In genomic region chr19:10544242-10544752, GRCh38 we compare ENCODE assay signal across 8 cellular contexts. TPM values are rescaled to one million over a fixed set of nuclear protein-coding genes. Genes with fewer than 3 reads are reported as not detected.
DNase-seq lines count a peak whose midpoint lies in the region; ATAC-seq and TF ChIP-seq lines count a peak whose summit lies in the region.

No MANE protein-coding gene starts in this region.

- H3K27me3 ChIP-seq in Caco-2 (replicated peaks; ENCODE audit: control insufficient read depth, insufficient read depth, low read length) = no peaks in the 10 kb centered on the region

- BruUV-seq in Caco-2 (replicated peaks; lab: Mats Ljungman, UMichigan) = no TSS peak

- H3K4me3 ChIP-seq in Caco-2 (ENCODE audit: low read depth, low read length) (peak overlapping the region; percentile 78), foreskin fibroblast (ENCODE audit: low read depth in 1 of 2, low read length in 2 of 2) (peak overlapping the region; percentile 83 to 86)

- peaks cover 3% of the 10 kb centered on the region; the same call in 1 of the 2 replicates for H3K4me1 ChIP-seq in Caco-2

- no peaks in the 10 kb centered on the region for H3K4me1 Mint-ChIP-seq in Caco-2 (ENCODE audit: low read depth, unreplicated experiment)
- peaks cover 14% of the 10 kb centered on the region for H3K4me1 Mint-ChIP-seq in activated CD4-positive, alpha-beta memory T cell treated with anti-CD3 and anti-CD28 coated beads for 36 hours (ENCODE audit: low read depth)
- peaks cover 4% of the 10 kb centered on the region for H3K4me1 Mint-ChIP-seq in progenitor cell of endocrine pancreas (ENCODE audit: low read depth)

- H3K36me3 ChIP-seq in Caco-2 (ENCODE audit: control insufficient read depth, insufficient read depth, low read length) = no peaks in the 10 kb centered on the region; the same call in 1 of the 2 replicates

- H3K27me3 Mint-ChIP-seq in Caco-2 (ENCODE audit: insufficient read depth, unreplicated experiment) = no peaks in the 10 kb centered on the region
- H3K27me3 Mint-ChIP-seq in activated CD4-positive, alpha-beta memory T cell treated with anti-CD3 and anti-CD28 coated beads for 36 hours = peaks cover 4% of the 10 kb centered on the region
- no peaks in the 10 kb centered on the region for H3K27me3 Mint-ChIP-seq in progenitor cell of endocrine pancreas

- TF ChIP-seq CTCF in Caco-2 (IDR thresholded peaks at IDR 0.05; ENCODE audit: insufficient read depth in 1 of 2, low read depth in 1 of 2, low read length in 1 of 2, severe bottlenecking in 1 of 2, unreplicated experiment in 1 of 2) (no peak), foreskin fibroblast (IDR thresholded peaks at IDR 0.05; ENCODE audit: low read depth, low read length) (no peak), progenitor cell of endocrine pancreas (IDR thresholded peaks at IDR 0.05; ENCODE audit: unreplicated experiment) (no peak)

- H3K9me3 ChIP-seq in Caco-2 = no peaks in the 10 kb centered on the region

- intact Hi-C loops in Caco-2 (cut with micrococcal nuclease; ENCODE audit: unreplicated experiment) = loop anchor here (5.0 kb wide), 1 partner anchor 42 kb away; the partner anchor contains the start of gene KEAP1
- intact Hi-C loops in activated CD4-positive, alpha-beta memory T cell treated with anti-CD3 and anti-CD28 coated beads for 36 hours (cut with micrococcal nuclease) = loop anchor here (5.0 kb wide), 1 partner anchor 37 kb away; no protein-coding TSS in a partner anchor

- H3K27ac Mint-ChIP-seq in Caco-2 (ENCODE audit: unreplicated experiment) (peak overlapping the region; percentile 67), progenitor cell of endocrine pancreas (peak overlapping the region; percentile 77)
- H3K27ac Mint-ChIP-seq in activated CD4-positive, alpha-beta memory T cell treated with anti-CD3 and anti-CD28 coated beads for 36 hours = peak overlapping the region; percentile 84

- no peaks in the 10 kb centered on the region for H3K9me3 Mint-ChIP-seq in Caco-2 (ENCODE audit: unreplicated experiment)
- H3K9me3 Mint-ChIP-seq in activated CD4-positive, alpha-beta memory T cell treated with anti-CD3 and anti-CD28 coated beads for 36 hours = no peaks in the 10 kb centered on the region
- H3K9me3 Mint-ChIP-seq in progenitor cell of endocrine pancreas (ENCODE audit: low read depth) = no peaks in the 10 kb centered on the region

- peak; percentile 16 for ATAC-seq in HG02588 (IDR thresholded peaks at IDR 0.05; ENCODE audit: unreplicated experiment)
- ATAC-seq in HG02759 (IDR thresholded peaks at IDR 0.05; ENCODE audit: unreplicated experiment) = no peak
- no peak for ATAC-seq in HG03469 (IDR thresholded peaks at IDR 0.05; ENCODE audit: unreplicated experiment)

- CTCF ChIA-PET in Caco-2 (lab: Charles Lee) = interaction anchor here (0.7 kb wide), 1 partner anchor 11 kb away, joined by 4 read pairs; no protein-coding TSS in a partner anchor
- CTCF ChIA-PET in activated CD4-positive, alpha-beta memory T cell treated with anti-CD3 and anti-CD28 coated beads for 36 hours (lab: Charles Lee) = no interaction called here

- H3K4me3 Mint-ChIP-seq in Caco-2 (ENCODE audit: unreplicated experiment) (peak overlapping the region; percentile 78), progenitor cell of endocrine pancreas (ENCODE audit: low read depth) (peak overlapping the region; percentile 82)
- peak overlapping the region; percentile 88 for H3K4me3 Mint-ChIP-seq in activated CD4-positive, alpha-beta memory T cell treated with anti-CD3 and anti-CD28 coated beads for 36 hours

- POLR2A ChIA-PET in Caco-2 (lab: Charles Lee) = no interaction called here
- POLR2A ChIA-PET in activated CD4-positive, alpha-beta memory T cell treated with anti-CD3 and anti-CD28 coated beads for 36 hours (lab: Charles Lee) = no interaction called here

- H3K36me3 Mint-ChIP-seq in Caco-2 (ENCODE audit: insufficient read depth, unreplicated experiment) (peaks cover 18% of the 10 kb centered on the region), progenitor cell of endocrine pancreas (ENCODE audit: insufficient read depth) (peaks cover 2% of the 10 kb centered on the region)
- peaks cover 3% of the 10 kb centered on the region for H3K36me3 Mint-ChIP-seq in activated CD4-positive, alpha-beta memory T cell treated with anti-CD3 and anti-CD28 coated beads for 36 hours

- DNase-seq in Caco-2 (peak; percentile 49 to 50), foreskin fibroblast (peak in 1 of 2 donors; percentile 35), progenitor cell of endocrine pancreas (ENCODE audit: low spot score, unreplicated experiment) (peak; percentile 25), NCI-H1092 treated with DMSO at 0.1 percent for 48 hours (lab: John Stamatoyannopoulos, UW) (no peak)
- peak; percentile 38 for DNase-seq in activated CD4-positive, alpha-beta memory T cell treated with anti-CD3 and anti-CD28 coated beads for 36 hours

RNA-seq across cellular contexts. Expression of gene ATG4D, which starts 0.6 kb away (rescaled TPM):
- 34.3 and 34.6 TPM in 2 replicates for total RNA-seq in Caco-2 (2022)
- total RNA-seq in activated CD4-positive, alpha-beta memory T cell treated with anti-CD3 and anti-CD28 coated beads for 36 hours = 10 to 100 TPM; 23.8 to 26.7 TPM
- 44.9 and 52.6 TPM in 2 replicates for total RNA-seq in progenitor cell of endocrine pancreas

RNA-seq across cellular contexts. Expression of gene KRI1, which starts 21.5 kb away (rescaled TPM):
- total RNA-seq in Caco-2 (2022) (27.0 and 27.5 TPM in 2 replicates), progenitor cell of endocrine pancreas (32.1 and 35.0 TPM in 2 replicates)
- total RNA-seq in activated CD4-positive, alpha-beta memory T cell treated with anti-CD3 and anti-CD28 coated beads for 36 hours = 10 to 100 TPM; 46.2 to 52.3 TPM

RNA-seq across cellular contexts. Expression of gene CDKN2D, which starts 24.5 kb away (rescaled TPM):
- total RNA-seq in Caco-2 (2022) = 5.0 and 5.8 TPM in 2 replicates
- total RNA-seq in activated CD4-positive, alpha-beta memory T cell treated with anti-CD3 and anti-CD28 coated beads for 36 hours = 10 to 100 TPM; 68.6 to 68.8 TPM
- 4.2 and 5.0 TPM in 2 replicates for total RNA-seq in progenitor cell of endocrine pancreas

RNA-seq across cellular contexts. Expression of gene S1PR5, which starts 27.1 kb away (rescaled TPM):
- total RNA-seq in Caco-2 (2022) (0.57 and 0.67 TPM in 2 replicates), progenitor cell of endocrine pancreas (not detected in 2 replicates)
- total RNA-seq in activated CD4-positive, alpha-beta memory T cell treated with anti-CD3 and anti-CD28 coated beads for 36 hours = under 1 TPM; 0.12 to 0.40 TPM

RNA-seq across cellular contexts. Expression of gene KEAP1, which starts 41.1 kb away (rescaled TPM):
- total RNA-seq in Caco-2 (2022) (73.0 and 77.7 TPM in 2 replicates), progenitor cell of endocrine pancreas (64.7 and 76.6 TPM in 2 replicates)
- 10 to 100 TPM; 68.0 to 71.0 TPM for total RNA-seq in activated CD4-positive, alpha-beta memory T cell treated with anti-CD3 and anti-CD28 coated beads for 36 hours

Comparison
In these comparisons a context has a peak if more than half of its experiments do, and no peak if none do; other contexts are left out.
1. RNA of gene CDKN2D, which starts 24.5 kb away (total RNA-seq): 68.6 to 68.8 TPM in activated CD4-positive, alpha-beta memory T cell treated with anti-CD3 and anti-CD28 coated beads for 36 hours; 5.0 to 5.8 TPM in Caco-2 and 4.2 to 5.0 TPM in progenitor cell of endocrine pancreas; every median in the first group is over 10 times any median in the second.
2. Peak in every context shown above with its lines, with median percentiles within 50 percentile points of each other: H3K27ac Mint-ChIP-seq and H3K4me3 Mint-ChIP-seq.